Comparison of ENCODE assay signal across 10 cellular contexts in genomic region chr4:153570228-153570973, GRCh38.
DNase-seq lines count a peak whose midpoint lies in the region; ATAC-seq, FAIRE-seq and TF ChIP-seq lines count a peak whose summit lies in the region.
"Had no signal": no experiment of that assay in that cellular context is flagged by ENCODE, and none has a peak within 500 bp of the region (broad histone marks: within the 10 kb centered on the region; RNA-seq: fewer than 3 reads in every experiment).

No MANE protein-coding gene starts in this region.

- H3K27ac Mint-ChIP-seq in CD8-positive, alpha-beta memory T cell: peak overlapping the region; percentile 20 to 87 (median 63)
- peak overlapping the region; percentile 54 for H3K27ac Mint-ChIP-seq in activated naive CD8-positive, alpha-beta T cell treated with anti-CD3 and anti-CD28 coated beads, Interleukin-2, amount 10 ng/mL, durations not matched to agents 7 days and 5 days

- intact Hi-C loops in lower leg skin (cut with DNase I; ENCODE audit: low total_unique reads): no loop called here
- intact Hi-C loops in pancreas (cut with DNase I): loop anchor here in 2 of 3 donors (5.0 to 10.0 kb wide), 2 partner anchors 106 to 223 kb away; partner anchors contain the start of gene TMEM131L (in 1 of the 2)

- peaks cover 0 to 50% (median 2%) of the 10 kb centered on the region in 3 donors for H3K36me3 Mint-ChIP-seq in CD8-positive, alpha-beta memory T cell
- peaks cover 28% of the 10 kb centered on the region for H3K36me3 Mint-ChIP-seq in activated naive CD8-positive, alpha-beta T cell treated with anti-CD3 and anti-CD28 coated beads, Interleukin-2, amount 10 ng/mL, durations not matched to agents 7 days and 5 days

- CTCF ChIA-PET in CD8-positive, alpha-beta memory T cell (lab: Charles Lee): interaction anchor here (0.8 to 6.2 kb wide), 4 partner anchors 104 to 227 kb away, joined by 3 to 133 read pairs (median 4); partner anchors contain the start of gene TMEM131L

- FAIRE-seq in pancreas (lab: Jason Lieb, UNC): no peak

- H3K27me3 Mint-ChIP-seq in CD8-positive, alpha-beta memory T cell: no peaks in the 10 kb centered on the region
- no peaks in the 10 kb centered on the region for H3K27me3 Mint-ChIP-seq in activated naive CD8-positive, alpha-beta T cell treated with anti-CD3 and anti-CD28 coated beads, Interleukin-2, amount 10 ng/mL, durations not matched to agents 7 days and 5 days

- ATAC-seq in GM18873 (IDR thresholded peaks at IDR 0.05; ENCODE audit: low FRiP score, unreplicated experiment): peak; percentile 53
- ATAC-seq in HG02885 (IDR thresholded peaks at IDR 0.05; ENCODE audit: poor library complexity, unreplicated experiment): peak; percentile 60
- ATAC-seq in activated naive CD8-positive, alpha-beta T cell treated with anti-CD3 and anti-CD28 coated beads, Interleukin-2, amount 10 ng/mL, durations not matched to agents 7 days and 5 days (ENCODE audit: low read depth): no peak
- ATAC-seq in pancreas: no peak
- ATAC-seq: lower lobe of right lung had no signal

- H3K27ac ChIP-seq in CD8-positive, alpha-beta memory T cell (ENCODE audit: low read depth, low read length): no peak overlapping the region
- H3K27ac ChIP-seq in pancreas: no peak overlapping the region
- H3K27ac ChIP-seq: lower lobe of right lung had no signal

- TF ChIP-seq POLR2A in lower leg skin (IDR thresholded peaks at IDR 0.05): no peak

- WGBS in lower leg skin, 2 donors: 87 to 92% methylated on average over 12 of the region's 12 CpGs
- 91% methylated on average over 12 of the region's 12 CpGs for WGBS in pancreas, 2 donors

- H3K27me3 ChIP-seq in CD8-positive, alpha-beta memory T cell (ENCODE audit: insufficient read depth, low read length, poor library complexity, severe bottlenecking): no peaks in the 10 kb centered on the region
- no peaks in the 10 kb centered on the region for H3K27me3 ChIP-seq in pancreas

- H3K36me3 ChIP-seq in CD8-positive, alpha-beta memory T cell (ENCODE audit: insufficient read depth, low read length): peaks cover 8% of the 10 kb centered on the region
- no peaks in the 10 kb centered on the region for H3K36me3 ChIP-seq in pancreas
- H3K36me3 ChIP-seq: lower lobe of right lung had no signal

- H3K4me3 ChIP-seq in CD8-positive, alpha-beta memory T cell (ENCODE audit: low read length): no peak overlapping the region
- H3K4me3 ChIP-seq in lower leg skin (ENCODE audit: low read depth, poor library complexity, severe bottlenecking): no peak overlapping the region
- H3K4me3 ChIP-seq in pancreas: no peak overlapping the region
- H3K4me3 ChIP-seq: lower lobe of right lung had no signal

- H3K9me3 Mint-ChIP-seq in CD8-positive, alpha-beta memory T cell: no peaks in the 10 kb centered on the region
- no peaks in the 10 kb centered on the region for H3K9me3 Mint-ChIP-seq in activated naive CD8-positive, alpha-beta T cell treated with anti-CD3 and anti-CD28 coated beads, Interleukin-2, amount 10 ng/mL, durations not matched to agents 7 days and 5 days

- no peaks in the 10 kb centered on the region for H3K9me3 ChIP-seq in CD8-positive, alpha-beta memory T cell (ENCODE audit: low read length)
- H3K9me3 ChIP-seq in pancreas: no peaks in the 10 kb centered on the region
- H3K9me3 ChIP-seq: lower lobe of right lung had no signal

- DNase-seq in CD8-positive, alpha-beta memory T cell: no peak
- DNase-seq in activated naive CD8-positive, alpha-beta T cell treated with anti-CD3 and anti-CD28 coated beads, Interleukin-2, amount 10 ng/mL, durations not matched to agents 7 days and 5 days: no peak
- DNase-seq in lower leg skin (ENCODE audit: low spot score in 2 of 2): no peak
- no peak for DNase-seq in foreskin melanocyte
- no peak for DNase-seq in NCI-H2107 (lab: John Stamatoyannopoulos, UW)
- DNase-seq in pancreas: no peak
- DNase-seq: lower lobe of right lung, NCI-H774 had no signal

- POLR2A ChIA-PET in CD8-positive, alpha-beta memory T cell (lab: Charles Lee): no interaction called here
- POLR2A ChIA-PET in activated naive CD8-positive, alpha-beta T cell treated with anti-CD3 and anti-CD28 coated beads, Interleukin-2, amount 10 ng/mL, durations not matched to agents 7 days and 5 days (lab: Charles Lee): interaction anchor here (0.8 to 2.4 kb wide), 4 partner anchors 105 to 225 kb away, joined by 3 to 7 read pairs (median 4); partner anchors contain the start of gene TMEM131L

- H3K4me1 Mint-ChIP-seq in CD8-positive, alpha-beta memory T cell: peaks cover 48 to 74% (median 73%) of the 10 kb centered on the region in 3 donors
- peaks cover 56% of the 10 kb centered on the region for H3K4me1 Mint-ChIP-seq in activated naive CD8-positive, alpha-beta T cell treated with anti-CD3 and anti-CD28 coated beads, Interleukin-2, amount 10 ng/mL, durations not matched to agents 7 days and 5 days

- no peak for TF ChIP-seq CTCF in lower leg skin (IDR thresholded peaks at IDR 0.05)
- no peak for TF ChIP-seq CTCF in pancreas (IDR thresholded peaks at IDR 0.05)

- H3K4me1 ChIP-seq in CD8-positive, alpha-beta memory T cell (ENCODE audit: insufficient read depth, low read length): peaks cover 42% of the 10 kb centered on the region
- peaks cover 27 to 60% (median 32%) of the 10 kb centered on the region in 3 donors for H3K4me1 ChIP-seq in pancreas

- no peak overlapping the region for H3K4me3 Mint-ChIP-seq in CD8-positive, alpha-beta memory T cell
- H3K4me3 Mint-ChIP-seq in activated naive CD8-positive, alpha-beta T cell treated with anti-CD3 and anti-CD28 coated beads, Interleukin-2, amount 10 ng/mL, durations not matched to agents 7 days and 5 days: peak overlapping the region; percentile 10

Comparison
In these comparisons a context has a peak if more than half of its experiments do, and no peak if none do; other contexts are left out.
1. ATAC-seq: peak in GM18873 (single experiment) and HG02885 (single experiment); none in activated naive CD8-positive, alpha-beta T cell treated with anti-CD3 and anti-CD28 coated beads, Interleukin-2, amount 10 ng/mL, durations not matched to agents 7 days and 5 days (single experiment) and pancreas (0 of 4).